23 cellular contexts compared by ENCODE assay signal in genomic region chr20:10856237-10856636, GRCh38.
DNase-seq lines count a peak whose midpoint lies in the region; ATAC-seq and TF ChIP-seq lines count a peak whose summit lies in the region.
"Had no signal": no experiment of that assay in that cellular context is flagged by ENCODE, and none has a peak within 500 bp of the region (broad histone marks: within the 10 kb centered on the region; RNA-seq: fewer than 3 reads in every experiment).

No MANE protein-coding gene starts in this region.

- H3K27ac Mint-ChIP-seq in progenitor cell of endocrine pancreas = no peak overlapping the region
- H3K27ac Mint-ChIP-seq: activated naive CD4-positive, alpha-beta T cell treated with anti-CD3 and anti-CD28 coated beads, Interleukin-2, amount 10 ng/mL, durations not matched to agents 7 days and 5 days; CD8-positive, alpha-beta T cell; neural progenitor cell had no signal

- peaks cover 11% of the 10 kb centered on the region for H3K9me3 Mint-ChIP-seq in progenitor cell of endocrine pancreas (ENCODE audit: low read depth)
- H3K9me3 Mint-ChIP-seq: CD8-positive, alpha-beta T cell; neural progenitor cell had no signal

- peaks cover 6% of the 10 kb centered on the region for H3K27me3 Mint-ChIP-seq in progenitor cell of endocrine pancreas
- H3K27me3 Mint-ChIP-seq: activated naive CD4-positive, alpha-beta T cell treated with anti-CD3 and anti-CD28 coated beads, Interleukin-2, amount 10 ng/mL, durations not matched to agents 7 days and 5 days had no signal

- H3K36me3 Mint-ChIP-seq in progenitor cell of endocrine pancreas (ENCODE audit: insufficient read depth) = peaks cover 2% of the 10 kb centered on the region
- H3K36me3 Mint-ChIP-seq: activated naive CD4-positive, alpha-beta T cell treated with anti-CD3 and anti-CD28 coated beads, Interleukin-2, amount 10 ng/mL, durations not matched to agents 7 days and 5 days; CD8-positive, alpha-beta T cell; neural progenitor cell had no signal

- peak; percentile 85 for ATAC-seq in left lobe of liver
- no peak for ATAC-seq in GM21381 (IDR thresholded peaks at IDR 0.05; ENCODE audit: unreplicated experiment)
- ATAC-seq: CD8-positive, alpha-beta T cell had no signal

- DNase-seq in HT-29 (ENCODE audit: low spot score) = peak; percentile 24
- peak; percentile 48 for DNase-seq in fibroblast of mammary gland (ENCODE audit: low read depth)
- peak; percentile 52 for DNase-seq in left lobe of liver (ENCODE audit: low spot score)
- no peak for DNase-seq in progenitor cell of endocrine pancreas (ENCODE audit: low spot score, unreplicated experiment)
- DNase-seq in NCI-H1436 (lab: John Stamatoyannopoulos, UW) = no peak
- no peak for DNase-seq in GM13976 (ENCODE audit: low spot score)
- DNase-seq in NCI-H187 treated with DMSO at 0.1 percent for 48 hours (lab: John Stamatoyannopoulos, UW) = no peak
- DNase-seq: activated CD4-positive, alpha-beta T cell treated with anti-CD3 and anti-CD28 coated beads, Interleukin-2, amount 50 U/mL, for 48 hours; activated naive CD4-positive, alpha-beta T cell treated with anti-CD3 and anti-CD28 coated beads, Interleukin-2, amount 10 ng/mL, durations not matched to agents 7 days and 5 days; activated T-cell treated with anti-CD3 and anti-CD28 coated beads for 4 hours; anterior cingulate cortex; CD8-positive, alpha-beta T cell; DMS79 treated with DMSO at 0.1 percent for 48 hours; effector memory CD4-positive, alpha-beta T cell; hippocampal formation; NCI-H748 treated with DMSO at 0.1 percent for 48 hours; SJCRH30; stimulated activated naive CD4-positive, alpha-beta T cell; T-helper 2 cell; thyroid gland; WERI-Rb-1 had no signal

- TF ChIP-seq CTCF in fibroblast of mammary gland (conservative IDR thresholded peaks at IDR 0.05; ENCODE audit: control insufficient read depth, insufficient read depth, low read depth, low read length) (no peak), progenitor cell of endocrine pancreas (IDR thresholded peaks at IDR 0.05; ENCODE audit: unreplicated experiment) (no peak), GM13976 (IDR thresholded peaks at IDR 0.05; ENCODE audit: borderline replicate concordance, control extremely low read depth, extremely low read depth, insufficient read depth, missing control alignments) (no peak)

- peak overlapping the region; percentile 40 for H3K4me3 Mint-ChIP-seq in progenitor cell of endocrine pancreas (ENCODE audit: low read depth)
- H3K4me3 Mint-ChIP-seq: activated naive CD4-positive, alpha-beta T cell treated with anti-CD3 and anti-CD28 coated beads, Interleukin-2, amount 10 ng/mL, durations not matched to agents 7 days and 5 days; CD8-positive, alpha-beta T cell; neural progenitor cell had no signal

- H3K4me3 ChIP-seq in fibroblast of mammary gland (ENCODE audit: control insufficient read depth, low read depth, low read length) = no peak overlapping the region
- H3K4me3 ChIP-seq: neural progenitor cell, SJCRH30, thyroid gland had no signal

- peaks cover 22% of the 10 kb centered on the region for H3K4me1 Mint-ChIP-seq in progenitor cell of endocrine pancreas (ENCODE audit: low read depth)
- H3K4me1 Mint-ChIP-seq: activated naive CD4-positive, alpha-beta T cell treated with anti-CD3 and anti-CD28 coated beads, Interleukin-2, amount 10 ng/mL, durations not matched to agents 7 days and 5 days had no signal

- in situ Hi-C loops in GM13976 (cut with MboI; ENCODE audit: low sequenced_read_pairs, unreplicated experiment) = no loop called here

Comparison
In these comparisons a context has a peak if more than half of its experiments do, and no peak if none do; other contexts are left out.
1. DNase-seq: peak in HT-29 (single experiment), fibroblast of mammary gland (single experiment) and left lobe of liver (single experiment); none in progenitor cell of endocrine pancreas (single experiment), NCI-H1436 (single experiment), GM13976 (single experiment) and NCI-H187 treated with DMSO at 0.1 percent for 48 hours (single experiment).